21 cellular contexts compared by ENCODE assay signal in genomic region chr4:22670953-22671352, GRCh38. TPM values are rescaled to one million over a fixed set of nuclear protein-coding genes. Genes with fewer than 3 reads are reported as not detected.
DNase-seq lines count a peak whose midpoint lies in the region; ATAC-seq and TF ChIP-seq lines count a peak whose summit lies in the region.
"Had no signal": no experiment of that assay in that cellular context is flagged by ENCODE, and none has a peak within 500 bp of the region (broad histone marks: within the 10 kb centered on the region; RNA-seq: fewer than 3 reads in every experiment).

No MANE protein-coding gene starts in this region.

- no peak overlapping the region for H3K4me3 ChIP-seq in choroid plexus epithelial cell (ENCODE audit: low read depth, low read length)
- H3K4me3 ChIP-seq: mucosa of descending colon, ovary had no signal

- H3K27ac Mint-ChIP-seq in activated naive CD8-positive, alpha-beta T cell, result peak overlapping the region; percentile 46
- H3K27ac Mint-ChIP-seq in activated naive CD8-positive, alpha-beta T cell treated with anti-CD3 and anti-CD28 coated beads for 36 hours, result no peak overlapping the region
- H3K27ac Mint-ChIP-seq: activated naive CD8-positive, alpha-beta T cell treated with anti-CD3 and anti-CD28 coated beads, Interleukin-2, amount 10 ng/mL, durations not matched to agents 7 days and 5 days; T-helper 1 cell treated with Interleukin-12 subunit alpha and Interleukin-12 subunit beta and Interleukin-4 antibody, amounts not matched to agents 30 μg/mL and 1 μg/mL, for 36 hours had no signal

- no peaks in the 10 kb centered on the region for H3K27me3 Mint-ChIP-seq in activated naive CD8-positive, alpha-beta T cell
- H3K27me3 Mint-ChIP-seq in activated naive CD8-positive, alpha-beta T cell treated with anti-CD3 and anti-CD28 coated beads for 36 hours, result no peaks in the 10 kb centered on the region
- H3K27me3 Mint-ChIP-seq: activated naive CD8-positive, alpha-beta T cell treated with anti-CD3 and anti-CD28 coated beads, Interleukin-2, amount 10 ng/mL, durations not matched to agents 7 days and 5 days had no signal

- H3K4me1 Mint-ChIP-seq in activated naive CD8-positive, alpha-beta T cell (ENCODE audit: low read depth), result peaks cover 72% of the 10 kb centered on the region
- peaks cover 48% of the 10 kb centered on the region for H3K4me1 Mint-ChIP-seq in activated naive CD8-positive, alpha-beta T cell treated with anti-CD3 and anti-CD28 coated beads for 36 hours

- peak; percentile 40 for ATAC-seq in omental fat pad (ENCODE audit: low FRiP score)
- ATAC-seq: HepG2, left lobe of liver, mucosa of descending colon, Right ventricle myocardium inferior had no signal

- no peak overlapping the region for H3K4me3 Mint-ChIP-seq in activated naive CD8-positive, alpha-beta T cell
- no peak overlapping the region for H3K4me3 Mint-ChIP-seq in activated naive CD8-positive, alpha-beta T cell treated with anti-CD3 and anti-CD28 coated beads for 36 hours
- H3K4me3 Mint-ChIP-seq: activated naive CD8-positive, alpha-beta T cell treated with anti-CD3 and anti-CD28 coated beads, Interleukin-2, amount 10 ng/mL, durations not matched to agents 7 days and 5 days; T-helper 1 cell treated with Interleukin-12 subunit alpha and Interleukin-12 subunit beta and Interleukin-4 antibody, amounts not matched to agents 30 μg/mL and 1 μg/mL, for 36 hours had no signal

- no peak for DNase-seq in activated naive CD8-positive, alpha-beta T cell treated with anti-CD3 and anti-CD28 coated beads for 36 hours
- peak; percentile 30 for DNase-seq in RKO (ENCODE audit: low spot score)
- peak; percentile 57 for DNase-seq in choroid plexus epithelial cell (ENCODE audit: low read depth)
- DNase-seq in omental fat pad (ENCODE audit: low spot score), result no peak
- no peak for DNase-seq in stimulated activated naive CD4-positive, alpha-beta T cell (lab: John Stamatoyannopoulos, UW)
- no peak for DNase-seq in globus pallidus (ENCODE audit: low spot score)
- DNase-seq in effector CD4-positive, alpha-beta T cell, result no peak
- DNase-seq: activated CD4-positive, CD25-positive, alpha-beta regulatory T cell; activated naive CD8-positive, alpha-beta T cell treated with anti-CD3 and anti-CD28 coated beads, Interleukin-2, amount 10 ng/mL, durations not matched to agents 7 days and 5 days; foreskin fibroblast; MM.1S; mucosa of descending colon; NCI-H446; ovary; stimulated activated CD4-positive, alpha-beta T cell treated with anti-CD3 and anti-CD28 coated beads, Interleukin-2, amount 100 ng/mL, for 48 hours had no signal

- no peaks in the 10 kb centered on the region for H3K9me3 Mint-ChIP-seq in activated naive CD8-positive, alpha-beta T cell (ENCODE audit: low read depth)
- peaks cover 4% of the 10 kb centered on the region for H3K9me3 Mint-ChIP-seq in activated naive CD8-positive, alpha-beta T cell treated with anti-CD3 and anti-CD28 coated beads for 36 hours
- H3K9me3 Mint-ChIP-seq: T-helper 1 cell treated with Interleukin-12 subunit alpha and Interleukin-12 subunit beta and Interleukin-4 antibody, amounts not matched to agents 30 μg/mL and 1 μg/mL, for 36 hours had no signal

- TF ChIP-seq CTCF in choroid plexus epithelial cell (conservative IDR thresholded peaks at IDR 0.05; ENCODE audit: low read depth, low read length), result no peak
- no peak for TF ChIP-seq CTCF in omental fat pad (IDR thresholded peaks at IDR 0.05)

- H3K36me3 Mint-ChIP-seq in activated naive CD8-positive, alpha-beta T cell, result no peaks in the 10 kb centered on the region
- H3K36me3 Mint-ChIP-seq in activated naive CD8-positive, alpha-beta T cell treated with anti-CD3 and anti-CD28 coated beads for 36 hours, result peaks cover 2% of the 10 kb centered on the region

RNA-seq across cellular contexts. Expression of gene GBA3, which starts 21.8 kb away (rescaled TPM):
- total RNA-seq in activated naive CD8-positive, alpha-beta T cell treated with anti-CD3 and anti-CD28 coated beads for 36 hours, result not detected
- under 1 TPM in 2 of 4 donors, not detected in 2; 0.47 to 0.56 TPM for total RNA-seq in omental fat pad
- total RNA-seq: activated naive CD8-positive, alpha-beta T cell treated with anti-CD3 and anti-CD28 coated beads, Interleukin-2, amount 10 ng/mL, durations not matched to agents 7 days and 5 days; G401; Right ventricle myocardium inferior had no signal

Comparison
In these comparisons a context has a peak if more than half of its experiments do, and no peak if none do; other contexts are left out.
1. DNase-seq: peak in RKO (single experiment) and choroid plexus epithelial cell (single experiment); none in activated naive CD8-positive, alpha-beta T cell treated with anti-CD3 and anti-CD28 coated beads for 36 hours (single experiment), omental fat pad (single experiment), stimulated activated naive CD4-positive, alpha-beta T cell (0 of 6), globus pallidus (single experiment) and effector CD4-positive, alpha-beta T cell (single experiment).